26 cellular contexts compared by ENCODE assay signal in the genomic region with DNA sequence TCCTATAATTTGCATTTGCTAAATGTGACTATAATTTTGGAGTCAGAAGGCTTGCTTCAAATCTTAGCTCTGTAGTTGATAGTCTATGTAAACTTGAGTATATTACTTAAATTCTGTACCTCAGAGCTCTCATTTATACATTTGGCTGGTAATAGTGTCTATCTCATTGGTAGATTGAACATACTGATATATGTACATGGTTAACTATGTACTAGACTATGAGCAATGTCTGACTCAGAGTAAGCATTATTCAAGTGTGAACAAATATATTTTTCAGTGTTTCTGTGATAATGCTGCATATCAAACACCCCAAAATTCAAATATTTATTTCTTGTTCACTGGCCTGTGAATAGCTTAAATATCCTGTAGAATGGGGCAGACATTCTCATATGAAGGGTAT.
"Had no signal": no experiment of that assay in that cellular context is flagged by ENCODE, and none has a peak within 500 bp of the region (broad histone marks: within the 10 kb centered on the region; RNA-seq: fewer than 3 reads in every experiment).

No MANE protein-coding gene starts in this region.

- H3K4me1 ChIP-seq: ascending aorta, breast epithelium, esophagus muscularis mucosa, foreskin keratinocyte, gastroesophageal sphincter, heart right ventricle had no signal

- ATAC-seq: activated CD4-positive, alpha-beta T cell treated with anti-CD3 and anti-CD28 coated beads for 36 hours; activated CD8-positive, alpha-beta memory T cell treated with anti-CD3 and anti-CD28 coated beads, Interleukin-2, amount 10 ng/mL, durations not matched to agents 7 days and 5 days; activated CD8-positive, alpha-beta T cell treated with anti-CD3 and anti-CD28 coated beads, Interleukin-2, amount 10 ng/mL, durations not matched to agents 7 days and 5 days; activated naive CD8-positive, alpha-beta T cell treated with anti-CD3 and anti-CD28 coated beads, Interleukin-2, amount 50 U/mL, for 24 hours; foreskin keratinocyte; gastroesophageal sphincter; heart right ventricle had no signal

- H3K27me3 ChIP-seq: ascending aorta, breast epithelium, dorsolateral prefrontal cortex, esophagus muscularis mucosa, foreskin keratinocyte, gastroesophageal sphincter, heart right ventricle, hepatocyte had no signal

- H3K4me3 ChIP-seq: ascending aorta, breast epithelium, coronary artery, dorsolateral prefrontal cortex, esophagus muscularis mucosa, gastroesophageal sphincter, heart right ventricle, hepatocyte had no signal

- DNase-seq: activated CD4-positive, alpha-beta memory T cell treated with anti-CD3 and anti-CD28 coated beads for 36 hours; activated CD4-positive, alpha-beta T cell treated with anti-CD3 and anti-CD28 coated beads for 36 hours; activated CD4-positive, alpha-beta T cell treated with anti-CD3 and anti-CD28 coated beads, Interleukin-2, amount 10 ng/mL, durations not matched to agents 24 days and 14 days; activated CD4-positive, CD25-positive, alpha-beta regulatory T cell; activated CD4-positive, CD25-positive, alpha-beta regulatory T cell treated with anti-CD3 and anti-CD28 coated beads, Interleukin-2, amount 50 U/mL, for 72 hours; activated CD8-positive, alpha-beta memory T cell treated with anti-CD3 and anti-CD28 coated beads, Interleukin-2, amount 10 ng/mL, durations not matched to agents 7 days and 5 days; activated CD8-positive, alpha-beta memory T cell treated with anti-CD3 and anti-CD28 coated beads, Interleukin-2, amount 50 U/mL, for 4 hours; activated CD8-positive, alpha-beta T cell treated with anti-CD3 and anti-CD28 coated beads, Interleukin-2, amount 10 ng/mL, durations not matched to agents 7 days and 5 days; activated effector memory CD4-positive, alpha-beta T cell treated with anti-CD3 and anti-CD28 coated beads, Interleukin-2, amount 50 U/mL, for 16 hours; activated naive CD4-positive, alpha-beta T cell treated with anti-CD3 and anti-CD28 coated beads for 36 hours; activated naive CD8-positive, alpha-beta T cell treated with anti-CD3 and anti-CD28 coated beads for 36 hours; activated naive CD8-positive, alpha-beta T cell treated with anti-CD3 and anti-CD28 coated beads, Interleukin-2, amount 50 U/mL, for 24 hours; activated T-cell treated with anti-CD3 and anti-CD28 coated beads, Interleukin-2, amount 50 U/mL, for 1 hour; activated T-cell treated with anti-CD3 and anti-CD28 coated beads, Interleukin-2, amount 50 U/mL, for 48 hours; dorsolateral prefrontal cortex; effector memory CD4-positive, alpha-beta T cell; endodermal cell; erythroblast; heart right ventricle had no signal

- H3K36me3 ChIP-seq: ascending aorta, esophagus muscularis mucosa, gastroesophageal sphincter, heart right ventricle had no signal

- H3K27ac ChIP-seq: ascending aorta, breast epithelium, coronary artery, dorsolateral prefrontal cortex, esophagus muscularis mucosa, foreskin keratinocyte, gastroesophageal sphincter, heart right ventricle, hepatocyte had no signal

- H3K9me3 ChIP-seq: ascending aorta, esophagus muscularis mucosa, gastroesophageal sphincter had no signal
